In genomic region chr3:16382852-16383251, GRCh38 we compare ENCODE assay signal across 11 cellular contexts.
DNase-seq lines count a peak whose midpoint lies in the region; ATAC-seq and TF ChIP-seq lines count a peak whose summit lies in the region.
"Had no signal": no experiment of that assay in that cellular context is flagged by ENCODE, and none has a peak within 500 bp of the region (broad histone marks: within the 10 kb centered on the region; RNA-seq: fewer than 3 reads in every experiment).

No MANE protein-coding gene starts in this region.

- H3K27me3 Mint-ChIP-seq in activated CD4-positive, alpha-beta T cell treated with anti-CD3 and anti-CD28 coated beads, Interleukin-2, amount 10 ng/mL, durations not matched to agents 24 days and 14 days: no peaks in the 10 kb centered on the region
- H3K27me3 Mint-ChIP-seq in neural progenitor cell (ENCODE audit: insufficient read depth, low read depth): peaks cover 3% of the 10 kb centered on the region

- H3K9ac ChIP-seq in neural progenitor cell: no peak overlapping the region

- no peak overlapping the region for H2AFZ ChIP-seq in neural progenitor cell (replicated peaks)

- no peak for DNase-seq in activated CD4-positive, alpha-beta T cell treated with anti-CD3 and anti-CD28 coated beads, Interleukin-2, amount 10 ng/mL, durations not matched to agents 24 days and 14 days
- DNase-seq in activated CD4-positive, alpha-beta T cell treated with anti-CD3 and anti-CD28 coated beads for 1 hour: no peak
- DNase-seq in neural progenitor cell (ENCODE audit: low spot score) (no peak), cerebellum (ENCODE audit: low spot score) (no peak), NCI-H748 (lab: John Stamatoyannopoulos, UW; ENCODE audit: unreplicated experiment) (no peak), KG1 (lab: John Stamatoyannopoulos, UW) (no peak)
- DNase-seq: ACHN, NCI-H226, upper lobe of left lung had no signal

- no peaks in the 10 kb centered on the region for H3K27me3 ChIP-seq in neural progenitor cell
- H3K27me3 ChIP-seq: upper lobe of left lung had no signal

- H3K27ac ChIP-seq in neural progenitor cell: no peak overlapping the region
- H3K27ac ChIP-seq: upper lobe of left lung had no signal

- H3K79me2 ChIP-seq in neural progenitor cell (ENCODE audit: low read depth): no peaks in the 10 kb centered on the region

- TF ChIP-seq CTCF in neural progenitor cell (IDR thresholded peaks at IDR 0.05): no peak

- ATAC-seq in GM21737 (IDR thresholded peaks at IDR 0.05; ENCODE audit: unreplicated experiment): peak; percentile 50
- peak; percentile 48 for ATAC-seq in HG03520 (IDR thresholded peaks at IDR 0.05; ENCODE audit: unreplicated experiment)

- peak overlapping the region; percentile 34 for H3K4me3 Mint-ChIP-seq in activated CD4-positive, alpha-beta T cell treated with anti-CD3 and anti-CD28 coated beads, Interleukin-2, amount 10 ng/mL, durations not matched to agents 24 days and 14 days
- peak overlapping the region; percentile 10 for H3K4me3 Mint-ChIP-seq in neural progenitor cell

- peak overlapping the region; percentile 72 for H3K27ac Mint-ChIP-seq in activated CD4-positive, alpha-beta T cell treated with anti-CD3 and anti-CD28 coated beads, Interleukin-2, amount 10 ng/mL, durations not matched to agents 24 days and 14 days
- H3K27ac Mint-ChIP-seq in neural progenitor cell: peak overlapping the region; percentile 21

- H3K4me2 ChIP-seq in neural progenitor cell: no peak overlapping the region

- intact Hi-C loops in activated CD4-positive, alpha-beta T cell treated with anti-CD3 and anti-CD28 coated beads, Interleukin-2, amount 10 ng/mL, durations not matched to agents 24 days and 14 days (cut with micrococcal nuclease): no loop called here

- H3K4me1 Mint-ChIP-seq in activated CD4-positive, alpha-beta T cell treated with anti-CD3 and anti-CD28 coated beads, Interleukin-2, amount 10 ng/mL, durations not matched to agents 24 days and 14 days: peaks cover 45% of the 10 kb centered on the region
- peaks cover under 1% of the 10 kb centered on the region for H3K4me1 Mint-ChIP-seq in neural progenitor cell

- no peak overlapping the region for H3K4me3 ChIP-seq in neural progenitor cell
- H3K4me3 ChIP-seq: upper lobe of left lung had no signal

- H3K36me3 Mint-ChIP-seq in activated CD4-positive, alpha-beta T cell treated with anti-CD3 and anti-CD28 coated beads, Interleukin-2, amount 10 ng/mL, durations not matched to agents 24 days and 14 days (ENCODE audit: low read depth): peaks cover 81% of the 10 kb centered on the region
- H3K36me3 Mint-ChIP-seq in neural progenitor cell: no peaks in the 10 kb centered on the region

- no peaks in the 10 kb centered on the region for H3K9me3 ChIP-seq in neural progenitor cell (ENCODE audit: low read depth)
- H3K9me3 ChIP-seq: upper lobe of left lung had no signal

- no peaks in the 10 kb centered on the region for H3K36me3 ChIP-seq in neural progenitor cell

- peaks cover 21% of the 10 kb centered on the region for H3K9me3 Mint-ChIP-seq in activated CD4-positive, alpha-beta T cell treated with anti-CD3 and anti-CD28 coated beads, Interleukin-2, amount 10 ng/mL, durations not matched to agents 24 days and 14 days
- peaks cover 5% of the 10 kb centered on the region for H3K9me3 Mint-ChIP-seq in neural progenitor cell

- H3F3A ChIP-seq in neural progenitor cell (ENCODE audit: low read depth): no peaks in the 10 kb centered on the region

- H4K20me1 ChIP-seq in neural progenitor cell (ENCODE audit: low read depth): no peaks in the 10 kb centered on the region

- no peaks in the 10 kb centered on the region for H3K4me1 ChIP-seq in neural progenitor cell
